In the genomic region with DNA sequence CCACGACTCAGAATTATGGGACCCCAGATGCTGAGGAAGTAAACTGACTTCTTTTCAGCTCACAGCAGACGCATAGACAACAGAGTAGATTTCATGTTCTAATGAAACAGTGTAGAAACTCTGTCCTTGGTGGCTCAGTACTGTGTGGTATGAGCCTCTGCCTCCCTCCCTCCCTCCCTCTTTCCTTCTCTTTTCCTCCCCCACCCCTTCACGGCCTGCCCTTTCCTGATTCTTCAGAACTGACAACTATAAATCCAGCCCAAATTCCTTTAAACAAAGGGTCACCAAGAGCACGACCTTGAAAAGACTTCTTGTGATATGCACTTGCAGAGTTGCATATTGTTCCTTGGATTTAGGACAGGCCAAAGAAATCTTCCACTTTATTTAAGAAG, we compare ENCODE assay signal across 9 cellular contexts.
DNase-seq lines count a peak whose midpoint lies in the region; ATAC-seq, FAIRE-seq and TF ChIP-seq lines count a peak whose summit lies in the region.
"Had no signal": no experiment of that assay in that cellular context is flagged by ENCODE, and none has a peak within 500 bp of the region (broad histone marks: within the 10 kb centered on the region; RNA-seq: fewer than 3 reads in every experiment).

No MANE protein-coding gene starts in this region.

- no peak for FAIRE-seq in small intestine (lab: Jason Lieb, UNC)

- H3K4me3 ChIP-seq in DND-41 (ENCODE audit: low read depth in 1 of 2, low read length in 2 of 2) (peak overlapping the region; percentile 17 to 63; a peak in 3 of 4 replicates), NT2/D1 (ENCODE audit: insufficient read length, low read depth) (peak overlapping the region; percentile 28), small intestine (ENCODE audit: low read depth in 1 of 2, low read length in 2 of 2) (no peak overlapping the region)

- H3K9me3 ChIP-seq in DND-41 (ENCODE audit: insufficient read depth, low read length, severe bottlenecking): no peaks in the 10 kb centered on the region
- H3K9me3 ChIP-seq in NT2/D1 (ENCODE audit: insufficient read depth, low read length): no peaks in the 10 kb centered on the region
- no peaks in the 10 kb centered on the region for H3K9me3 ChIP-seq in small intestine (ENCODE audit: control insufficient read depth, low read depth)

- peak overlapping the region; percentile 63 for H3K4me3 Mint-ChIP-seq in osteocyte (ENCODE audit: unreplicated experiment)

- TF ChIP-seq CTCF in DND-41 (IDR thresholded peaks at IDR 0.05; ENCODE audit: borderline replicate concordance, extremely low read depth, low read length, poor library complexity, severe bottlenecking): no peak
- TF ChIP-seq CTCF in osteocyte (IDR thresholded peaks at IDR 0.05): no peak

- H3K27ac ChIP-seq in DND-41 (ENCODE audit: low read length) (peak overlapping the region; percentile 99), small intestine (ENCODE audit: low read depth in 1 of 2, low read length in 1 of 2) (peak overlapping the region in 1 of 2 donors; percentile 47)

- no peak for DNase-seq in DND-41
- no peak for DNase-seq in NT2/D1 (ENCODE audit: low read depth, low spot score)
- DNase-seq in foreskin melanocyte: peak; percentile 31
- no peak for DNase-seq in osteocyte (ENCODE audit: extremely low spot score, unreplicated experiment)
- no peak for DNase-seq in T1000 (lab: John Stamatoyannopoulos, UW)
- no peak for DNase-seq in small intestine
- no peak for DNase-seq in activated CD4-positive, alpha-beta T cell treated with anti-CD3 and anti-CD28 coated beads for 1 hour
- no peak for DNase-seq in stimulated activated naive CD8-positive, alpha-beta T cell treated with anti-CD3 and anti-CD28 coated beads, Interleukin-15, Interleukin-2, amounts not matched to agents 100 U/mL and 50 U/mL, for 24 hours
- DNase-seq: NCI-H1436 treated with DMSO at 0.1 percent for 48 hours had no signal

- peak overlapping the region; percentile 49 for H2AFZ ChIP-seq in DND-41 (ENCODE audit: low read depth, low read length)

- no peaks in the 10 kb centered on the region for H3K9me3 Mint-ChIP-seq in osteocyte (ENCODE audit: unreplicated experiment)

- H3K4me2 ChIP-seq in DND-41 (ENCODE audit: insufficient read depth, low read length): peak overlapping the region; percentile 92

- peaks cover 41% of the 10 kb centered on the region for H3K4me1 Mint-ChIP-seq in osteocyte (ENCODE audit: unreplicated experiment)

- H3K27me3 Mint-ChIP-seq in osteocyte (ENCODE audit: unreplicated experiment): no peaks in the 10 kb centered on the region

- H3K4me1 ChIP-seq in DND-41 (ENCODE audit: insufficient read depth, low read length) (peaks cover 67% of the 10 kb centered on the region), NT2/D1 (ENCODE audit: insufficient read depth, insufficient read length) (peaks cover 13% of the 10 kb centered on the region), small intestine (ENCODE audit: control insufficient read depth in 2 of 2, insufficient read depth in 1 of 2, low read depth in 1 of 2, low read length in 1 of 2) (peaks cover 0 to 11% of the 10 kb centered on the region in 2 donors)

- H3K27me3 ChIP-seq in DND-41 (ENCODE audit: insufficient read depth, low read length, poor library complexity): no peaks in the 10 kb centered on the region
- H3K27me3 ChIP-seq in NT2/D1 (ENCODE audit: insufficient read depth, insufficient read length): no peaks in the 10 kb centered on the region
- no peaks in the 10 kb centered on the region for H3K27me3 ChIP-seq in small intestine (ENCODE audit: control insufficient read depth in 2 of 2, insufficient read depth in 2 of 2, low read length in 2 of 2)

- peak overlapping the region; percentile 96 for H3K27ac Mint-ChIP-seq in osteocyte (ENCODE audit: unreplicated experiment)

- 21 to 40% (median 34%) methylated on average over 4 of the region's 4 CpGs for WGBS in small intestine, 3 donors

- peaks cover 10% of the 10 kb centered on the region; the same call in 1 of the 2 replicates for H3K36me3 ChIP-seq in DND-41 (ENCODE audit: insufficient read depth, low read length)
- H3K36me3 ChIP-seq in NT2/D1 (ENCODE audit: insufficient read depth, insufficient read length, low read length): no peaks in the 10 kb centered on the region
- H3K36me3 ChIP-seq in small intestine (ENCODE audit: control insufficient read depth in 2 of 2, insufficient read depth in 2 of 2, low read length in 2 of 2): peaks cover 0 to 2% of the 10 kb centered on the region in 2 donors

- H3K9ac ChIP-seq in DND-41 (ENCODE audit: low read depth, low read length): peak overlapping the region; percentile 81
- H3K9ac ChIP-seq in NT2/D1 (ENCODE audit: insufficient read length, low read depth): peak overlapping the region; percentile 80

- no peak for ATAC-seq in DND-41 (ENCODE audit: insufficient read depth, low read depth)
- no peak for ATAC-seq in stimulated activated naive CD8-positive, alpha-beta T cell treated with anti-CD3 and anti-CD28 coated beads, Interleukin-15, Interleukin-2, amounts not matched to agents 100 U/mL and 50 U/mL, for 24 hours

- H4K20me1 ChIP-seq in DND-41 (ENCODE audit: insufficient read depth, low read length): no peaks in the 10 kb centered on the region

- peaks cover 2% of the 10 kb centered on the region for H3K36me3 Mint-ChIP-seq in osteocyte (ENCODE audit: unreplicated experiment)

- H3K79me2 ChIP-seq in DND-41 (ENCODE audit: insufficient read depth, low read length): peaks cover 92% of the 10 kb centered on the region

Comparison
In these comparisons a context has a peak if more than half of its experiments do, and no peak if none do; other contexts are left out.
1. H3K4me3 ChIP-seq: peak in DND-41 (2 of 2) and NT2/D1 (single experiment); none in small intestine (0 of 2).